ENCODE assay signal across 8 cellular contexts in the genomic region with DNA sequence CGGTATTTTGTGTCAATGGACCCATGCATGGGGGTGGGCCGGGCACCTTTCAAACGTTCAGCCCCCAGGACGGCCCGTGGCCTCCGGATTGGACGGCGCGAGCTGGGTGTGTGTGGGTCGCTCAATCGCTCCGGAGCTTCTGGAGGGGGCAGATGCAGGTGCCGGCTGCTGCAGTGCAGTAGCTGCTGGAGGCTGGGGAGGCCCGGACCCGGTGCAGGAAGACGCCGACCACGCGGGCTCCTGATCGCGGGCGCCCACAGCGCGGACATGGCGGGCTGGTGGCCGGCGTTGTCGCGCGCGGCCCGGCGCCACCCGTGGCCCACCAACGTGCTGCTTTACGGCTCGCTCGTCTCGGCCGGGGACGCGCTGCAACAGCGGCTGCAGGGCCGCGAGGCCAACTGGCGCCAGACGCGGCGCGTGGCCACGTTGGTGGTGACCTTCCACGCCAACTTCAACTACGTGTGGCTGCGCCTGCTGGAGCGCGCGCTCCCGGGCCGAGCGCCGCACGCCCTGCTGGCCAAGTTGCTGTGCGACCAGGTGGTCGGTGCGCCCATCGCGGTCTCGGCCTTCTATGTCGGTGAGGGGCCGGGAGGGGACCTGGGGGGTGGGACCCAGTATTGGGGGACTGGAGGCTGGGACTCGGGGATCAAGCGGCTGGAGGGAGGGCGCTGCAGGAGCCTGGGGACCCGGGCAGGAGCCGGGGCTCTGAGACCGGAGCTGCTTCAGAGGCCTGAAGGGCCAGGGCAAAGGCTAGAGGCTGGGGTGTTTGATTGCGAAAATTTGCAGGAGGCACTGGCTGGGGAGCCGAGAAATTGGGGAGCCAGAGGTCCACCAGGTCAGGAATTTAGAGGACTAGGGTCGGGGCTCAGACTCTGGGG. TPM values are rescaled to one million over a fixed set of nuclear protein-coding genes. Genes with fewer than 3 reads are reported as not detected.
A peak's percentile ranks its signal among the peaks of the same experiment; 100 is the strongest.
DNase-seq lines count a peak whose midpoint lies in the region; ATAC-seq and TF ChIP-seq lines count a peak whose summit lies in the region.
"Not testable (repeated sequence)": the region's sequence is repeated elsewhere in the genome, so short reads cannot be mapped to it uniquely, and the experiment has no call there.

MPV17L (plus strand) TSS at position 124 of the 878 bp plus-strand sequence; CDS start at position 268, 144 bp downstream.

- H3K4me2 ChIP-seq in SK-N-SH = peak within 1 kb of the TSS; percentile 67

- TF ChIP-seq RAD21 in SK-N-SH (IDR thresholded peaks at IDR 0.05; ENCODE audit: low read length) = not testable (repeated sequence)

- H3K9ac ChIP-seq in SK-N-SH = not testable (repeated sequence)

- intact Hi-C loops in breast epithelium (cut with DNase I; ENCODE audit: low total_unique reads); lower lobe of right lung (cut with DNase I); psoas muscle (cut with DNase I): not testable (repeated sequence)

- not testable (repeated sequence) for H3K27ac ChIP-seq in SK-N-SH (ENCODE audit: low read depth in 2 of 2, low read length in 1 of 2); lower lobe of right lung
- H3K27ac ChIP-seq in breast epithelium (peak within 1 kb of the TSS; percentile 66 to 72), psoas muscle (peak within 1 kb of the TSS; percentile 80)

- H3K4me3 ChIP-seq in SK-N-SH (ENCODE audit: low read depth in 2 of 2, low read length in 1 of 2) = peak within 1 kb of the TSS; percentile 16 to 53; a peak in 2 of 4 replicates
- peak within 1 kb of the TSS; percentile 61 to 69 (median 64) for H3K4me3 ChIP-seq in breast epithelium
- H3K4me3 ChIP-seq in lower lobe of right lung = peak within 1 kb of the TSS; percentile 55
- H3K4me3 ChIP-seq in psoas muscle = peak within 1 kb of the TSS; percentile 67

- TF ChIP-seq CTCF in SK-N-SH (IDR thresholded peaks at IDR 0.05); breast epithelium (IDR thresholded peaks at IDR 0.05); glutamatergic neuron (IDR thresholded peaks at IDR 0.05; ENCODE audit: partially characterized antibody, unreplicated experiment); lower lobe of right lung (IDR thresholded peaks at IDR 0.05); psoas muscle (IDR thresholded peaks at IDR 0.05): not testable (repeated sequence)
- peak; percentile 35 for TF ChIP-seq CTCF in type B pancreatic cell (conservative IDR thresholded peaks at IDR 0.05)

- not testable (repeated sequence) for TF ChIP-seq EP300 in SK-N-SH (IDR thresholded peaks at IDR 0.05; ENCODE audit: borderline replicate concordance in 1 of 2, low read depth in 1 of 2, low read length in 1 of 2)

- ATAC-seq in lower lobe of right lung (peak; percentile 71 to 80), psoas muscle (peak; percentile 87 to 93 (median 91))

- not testable (repeated sequence) for H3K9me3 ChIP-seq in SK-N-SH, breast epithelium, lower lobe of right lung, psoas muscle

- not testable (repeated sequence) for H3K36me3 ChIP-seq in SK-N-SH (replicated peaks in 1 of 2; ENCODE audit: control insufficient read depth in 1 of 2, insufficient read depth in 2 of 2, low read length in 1 of 2); breast epithelium; lower lobe of right lung
- H3K36me3 ChIP-seq in psoas muscle (ENCODE audit: insufficient read depth in 1 of 2, low read depth in 1 of 2) = peaks cover 0 to 14% of the 10 kb centered on the region in 2 donors

- not testable (repeated sequence) for H3K27me3 ChIP-seq in SK-N-SH (ENCODE audit: insufficient read depth); breast epithelium; lower lobe of right lung (ENCODE audit: low read depth); psoas muscle (ENCODE audit: insufficient read depth in 3 of 3, low read length in 2 of 3)

- 32% methylated on average over 24 of the region's 79 CpGs for WGBS in SK-N-SH (ENCODE audit: low lambda C conversion rate)
- 2 to 4% (median 4%) methylated on average over 52 to 79 of the region's 79 CpGs for WGBS in psoas muscle, 3 donors

- not testable (repeated sequence) for TF ChIP-seq POLR2A in breast epithelium (IDR thresholded peaks at IDR 0.05)

- not testable (repeated sequence) for H3K27ac Mint-ChIP-seq in glutamatergic neuron (ENCODE audit: unreplicated experiment)
- H3K27ac Mint-ChIP-seq in type B pancreatic cell = peak within 1 kb of the TSS; percentile 34

- DNase-seq in DMS 273 treated with DMSO at 0.1 percent for 48 hours (lab: John Stamatoyannopoulos, UW) (peak; percentile 35), NCI-H1092 treated with DMSO at 0.1 percent for 48 hours (lab: John Stamatoyannopoulos, UW) (peak; percentile 33), SK-N-SH (peak; percentile 86), breast epithelium (ENCODE audit: low spot score in 2 of 2) (peak; percentile 33 to 61), glutamatergic neuron (peak; percentile 56), lower lobe of right lung (peak; percentile 59), psoas muscle (peak; percentile 73 to 91), type B pancreatic cell (ENCODE audit: extremely low spot score, unreplicated experiment) (peak; percentile 69)

- not testable (repeated sequence) for H3K4me1 Mint-ChIP-seq in glutamatergic neuron (ENCODE audit: low read depth, unreplicated experiment); type B pancreatic cell (ENCODE audit: unreplicated experiment)

- H3K9me2 ChIP-seq in SK-N-SH = not testable (repeated sequence)

- CTCF ChIA-PET in SK-N-SH (lab: Yijun Ruan, JAX) = not testable (repeated sequence)

- H3K79me2 ChIP-seq in SK-N-SH (ENCODE audit: insufficient read depth) = not testable (repeated sequence)

- POLR2A ChIA-PET in SK-N-SH (lab: Yijun Ruan, JAX) = not testable (repeated sequence)

- H3K36me3 Mint-ChIP-seq in glutamatergic neuron (ENCODE audit: unreplicated experiment); type B pancreatic cell: not testable (repeated sequence)

- H4K20me1 ChIP-seq in SK-N-SH (ENCODE audit: insufficient read depth) = not testable (repeated sequence)

- not testable (repeated sequence) for H3K9me3 Mint-ChIP-seq in glutamatergic neuron (ENCODE audit: unreplicated experiment); type B pancreatic cell

- H3K4me1 ChIP-seq in SK-N-SH (ENCODE audit: control insufficient read depth in 1 of 2, insufficient read depth in 2 of 2, low read depth in 1 of 2, low read length in 1 of 2); breast epithelium; lower lobe of right lung: not testable (repeated sequence)
- peaks cover 11% of the 10 kb centered on the region for H3K4me1 ChIP-seq in psoas muscle

- not testable (repeated sequence) for H3K27me3 Mint-ChIP-seq in glutamatergic neuron (ENCODE audit: unreplicated experiment); type B pancreatic cell

- not testable (repeated sequence) for H2AFZ ChIP-seq in SK-N-SH (ENCODE audit: low read depth)

- not testable (repeated sequence) for H3F3A ChIP-seq in SK-N-SH (replicated peaks; ENCODE audit: insufficient read depth)

- peak within 1 kb of the TSS; percentile 64 for H3K4me3 Mint-ChIP-seq in glutamatergic neuron (ENCODE audit: unreplicated experiment)
- peak within 1 kb of the TSS; percentile 77 for H3K4me3 Mint-ChIP-seq in type B pancreatic cell

TF ChIP-seq in SK-N-SH, 30 proteins besides CTCF, POLR2A, EP300 and RAD21:
- TF ChIP-seq TAF1 (IDR thresholded peaks at IDR 0.05; ENCODE audit: borderline replicate concordance, low read depth, low read length) = peak; percentile 32; the same call in 1 of the 2 replicates
- peak; percentile 15; the same call in 1 of the 2 replicates for TF ChIP-seq MXI1 (IDR thresholded peaks at IDR 0.05; ENCODE audit: low read depth, low read length)

RNA-seq across cellular contexts. Expression of gene MPV17L, which starts in this region (rescaled TPM):
- polyA plus RNA-seq in SK-N-SH (2012; rRNA removed) (0.43 and 0.57 TPM in 2 replicates), psoas muscle (1 to 10 TPM; 5.6 to 9.2 (median 6.3) TPM)
- polyA plus RNA-seq in SK-N-SH (2012; cell fraction: cytosol; rRNA removed) = 0.46 and 0.68 TPM in 2 replicates
- polyA plus RNA-seq in SK-N-SH (2012; cell fraction: nucleus; rRNA removed) = 0.14 and 0.31 TPM in 2 replicates
- total RNA-seq in breast epithelium (10 to 100 TPM; 12.1 to 41.4 (median 19.5) TPM), glutamatergic neuron (ENCODE audit: unreplicated experiment) (0.34 TPM), lower lobe of right lung (1.4 TPM), psoas muscle (10 to 100 TPM in 2 of 4 donors, 1 to 10 TPM in 2; 5.6 to 30.3 (median 16.1) TPM), type B pancreatic cell (ENCODE audit: low replicate concordance) (7.6 and 11.5 TPM in 2 replicates)

Comparison
In these comparisons a context has a peak if more than half of its experiments do, and no peak if none do; other contexts are left out.
1. Peak in DNase-seq, H3K4me3 ChIP-seq and H3K4me2 ChIP-seq in SK-N-SH; RNA of the gene not detected or under 1 TPM.
2. Peak in DNase-seq in glutamatergic neuron; RNA of the gene not detected or under 1 TPM.
3. DNase-seq: peak in every context shown above with its lines; median percentile 86 in SK-N-SH; 82 in psoas muscle; 69 in type B pancreatic cell; 59 in lower lobe of right lung; 56 in glutamatergic neuron; 47 in breast epithelium; 35 in DMS 273 treated with DMSO at 0.1 percent for 48 hours; 33 in NCI-H1092 treated with DMSO at 0.1 percent for 48 hours.